8 cellular contexts compared by ENCODE assay signal in the genomic region with DNA sequence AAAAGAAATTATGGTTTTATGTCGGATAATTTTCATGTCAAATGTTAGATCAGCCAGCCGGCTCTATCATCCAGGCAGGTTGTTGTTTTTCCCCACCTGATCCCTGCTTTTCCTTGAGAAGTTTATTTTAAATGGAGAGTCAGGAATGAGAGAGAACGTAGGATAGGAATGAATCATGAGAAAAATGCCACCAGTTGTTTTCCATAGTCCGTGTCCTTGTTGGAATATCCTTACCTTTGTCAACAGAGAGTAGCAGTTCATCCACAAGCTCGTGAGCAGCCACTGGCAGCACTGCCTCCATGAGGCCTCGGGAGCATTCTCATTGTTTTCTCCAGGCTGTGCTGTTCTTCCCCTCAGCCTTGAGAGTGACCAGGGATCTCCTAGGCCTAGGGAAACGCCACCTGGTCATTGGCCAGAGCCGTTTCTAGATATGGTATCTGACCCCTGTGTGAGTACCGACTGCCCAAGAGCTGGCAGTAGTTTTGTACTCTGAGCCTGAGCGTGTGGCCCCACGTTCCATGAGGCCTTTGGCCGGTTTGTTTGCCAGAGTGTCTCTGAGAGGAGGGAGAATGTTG.
DNase-seq lines count a peak whose midpoint lies in the region; ATAC-seq and TF ChIP-seq lines count a peak whose summit lies in the region.

No MANE protein-coding gene starts in this region.

- no peak overlapping the region for H2AFZ ChIP-seq in fibroblast of lung (ENCODE audit: low read length)

- intact Hi-C loops in vagina (cut with DNase I), result no loop called here

- H4K20me1 ChIP-seq in fibroblast of lung (ENCODE audit: control insufficient read depth, extremely low read depth, insufficient read depth, low read length), result no peaks in the 10 kb centered on the region

- TF ChIP-seq CTCF in fibroblast of lung (conservative IDR thresholded peaks at IDR 0.05 in 1 of 2, IDR thresholded peaks at IDR 0.05 in 1 of 2; ENCODE audit: low read depth in 1 of 2, low read length in 2 of 2), result no peak
- TF ChIP-seq CTCF in vagina (IDR thresholded peaks at IDR 0.05), result no peak

- peak; percentile 13 for DNase-seq in NCI-H510A treated with DMSO at 0.1 percent for 48 hours (lab: John Stamatoyannopoulos, UW)
- no peak for DNase-seq in NCI-H510A (lab: John Stamatoyannopoulos, UW)
- DNase-seq in fibroblast of lung (ENCODE audit: low read depth in 2 of 2), result no peak
- no peak for DNase-seq in vagina (ENCODE audit: extremely low spot score in 2 of 2)
- no peak for DNase-seq in NCI-H2196 treated with DMSO at 0.1 percent for 48 hours (lab: John Stamatoyannopoulos, UW; ENCODE audit: unreplicated experiment)

- H3K27me3 ChIP-seq in fibroblast of lung (ENCODE audit: control insufficient read depth, insufficient read depth, low read length), result no peaks in the 10 kb centered on the region
- H3K27me3 ChIP-seq in muscle layer of duodenum (ENCODE audit: low read depth, low read length), result no peaks in the 10 kb centered on the region
- H3K27me3 ChIP-seq in vagina, result no peaks in the 10 kb centered on the region

- peak overlapping the region; percentile 41 for H3K9ac ChIP-seq in fibroblast of lung (ENCODE audit: insufficient read depth, low read length)

- H3K4me1 ChIP-seq in fibroblast of lung (ENCODE audit: control insufficient read depth, extremely low read depth, insufficient read depth, low read length) (peaks cover 42% of the 10 kb centered on the region), muscle layer of duodenum (ENCODE audit: control insufficient read depth in 1 of 2, insufficient read depth in 2 of 2, low read length in 2 of 2) (peaks cover 33 to 59% of the 10 kb centered on the region in 2 donors), vagina (peaks cover 98% of the 10 kb centered on the region)

- H3K27ac ChIP-seq in fibroblast of lung (ENCODE audit: insufficient read depth, low read length) (peak overlapping the region; percentile 84), muscle layer of duodenum (ENCODE audit: low read length) (peak overlapping the region; percentile 68), vagina (peak overlapping the region; percentile 86)

- peaks cover 88% of the 10 kb centered on the region for H3K79me2 ChIP-seq in fibroblast of lung (ENCODE audit: control insufficient read depth, insufficient read depth, low read length)

- H3K9me3 ChIP-seq in fibroblast of lung (ENCODE audit: control insufficient read depth, insufficient read depth, low read depth, low read length), result no peaks in the 10 kb centered on the region
- H3K9me3 ChIP-seq in muscle layer of duodenum (ENCODE audit: control insufficient read depth in 1 of 2, low read length in 2 of 2), result no peaks in the 10 kb centered on the region
- no peaks in the 10 kb centered on the region for H3K9me3 ChIP-seq in vagina

- H3K4me2 ChIP-seq in fibroblast of lung (ENCODE audit: extremely low read depth, insufficient read depth, low read length), result peak overlapping the region; percentile 49

- TF ChIP-seq POLR2A in vagina (IDR thresholded peaks at IDR 0.05), result no peak

- H3K36me3 ChIP-seq in fibroblast of lung (ENCODE audit: control insufficient read depth, insufficient read depth, low read length) (peaks cover 2% of the 10 kb centered on the region), muscle layer of duodenum (ENCODE audit: control insufficient read depth in 1 of 2, insufficient read depth in 2 of 2, low read length in 2 of 2) (peaks cover 11 to 22% of the 10 kb centered on the region in 2 donors), vagina (peaks cover 0 to 10% of the 10 kb centered on the region in 2 donors)

- no peak for ATAC-seq in GM21367 (IDR thresholded peaks at IDR 0.05; ENCODE audit: unreplicated experiment)
- ATAC-seq in HG03045 (IDR thresholded peaks at IDR 0.05; ENCODE audit: unreplicated experiment), result no peak

- no peak overlapping the region for H3K4me3 ChIP-seq in fibroblast of lung (replicated peaks in 1 of 4; ENCODE audit: control extremely low read depth in 1 of 4, insufficient read depth in 1 of 4, low read depth in 3 of 4, low read length in 4 of 4)
- H3K4me3 ChIP-seq in muscle layer of duodenum (ENCODE audit: low read depth in 1 of 2, low read length in 2 of 2), result no peak overlapping the region
- no peak overlapping the region for H3K4me3 ChIP-seq in vagina
